Comparison of ENCODE assay signal across 12 cellular contexts in genomic region chr20:50108571-50109235, GRCh38. TPM values are rescaled to one million over a fixed set of nuclear protein-coding genes. Genes with fewer than 3 reads are reported as not detected.
A peak's percentile ranks its signal among the peaks of the same experiment; 100 is the strongest.
DNase-seq lines count a peak whose midpoint lies in the region; ATAC-seq, FAIRE-seq and TF ChIP-seq lines count a peak whose summit lies in the region.
"Had no signal": no experiment of that assay in that cellular context is flagged by ENCODE, and none has a peak within 500 bp of the region (broad histone marks: within the 10 kb centered on the region; RNA-seq: fewer than 3 reads in every experiment).

No MANE protein-coding gene starts in this region.

- H3K4me1 Mint-ChIP-seq in CD4-positive, alpha-beta memory T cell: peaks cover 59 to 83% (median 72%) of the 10 kb centered on the region in 4 donors
- H3K4me1 Mint-ChIP-seq in nephron progenitor cell: peaks cover 63% of the 10 kb centered on the region

- intact Hi-C loops in CD4-positive, alpha-beta memory T cell (cut with micrococcal nuclease): no loop called here

- peak overlapping the region in 6 of 7 donors; percentile 39 to 95 (median 76) for H3K27ac Mint-ChIP-seq in CD4-positive, alpha-beta memory T cell
- peak overlapping the region; percentile 65 for H3K27ac Mint-ChIP-seq in nephron progenitor cell

- TF ChIP-seq CTCF in HEK293 (tag by site-specific recombination; IDR thresholded peaks at IDR 0.05): no peak
- no peak for TF ChIP-seq CTCF in bronchial epithelial cell (IDR thresholded peaks at IDR 0.05; ENCODE audit: insufficient read depth, low read length, severe bottlenecking)
- TF ChIP-seq CTCF in nephron progenitor cell (IDR thresholded peaks at IDR 0.05): no peak

- H3K9me3 Mint-ChIP-seq in CD4-positive, alpha-beta memory T cell: no peaks in the 10 kb centered on the region
- H3K9me3 Mint-ChIP-seq in nephron progenitor cell: no peaks in the 10 kb centered on the region

- H3K4me1 ChIP-seq in CD4-positive, alpha-beta memory T cell (ENCODE audit: insufficient read depth, low read length): peaks cover 80% of the 10 kb centered on the region
- H3K4me1 ChIP-seq in HEK293 (ENCODE audit: control insufficient read depth, insufficient read depth, low read length): peaks cover 7% of the 10 kb centered on the region; the same call in 1 of the 2 replicates

- CTCF ChIA-PET in CD4-positive, alpha-beta memory T cell (lab: Charles Lee; ENCODE audit: partially characterized antibody): interaction anchor here (0.7 to 6.2 kb wide), 4 partner anchors 12 to 70 kb away, joined by 3 to 35 read pairs (median 6); no protein-coding TSS in a partner anchor
- CTCF ChIA-PET in HEK293 (lab: Yijun Ruan, JAX): interaction anchor here (0.7 to 2.6 kb wide), 4 partner anchors 12 to 71 kb away, joined by 4 to 8 read pairs (median 4); no protein-coding TSS in a partner anchor

- FAIRE-seq in bronchial epithelial cell (lab: Jason Lieb, UNC): no peak
- FAIRE-seq: GM19239 had no signal

- peak overlapping the region in 6 of 8 donors; percentile 8 to 55 (median 26) for H3K4me3 Mint-ChIP-seq in CD4-positive, alpha-beta memory T cell
- H3K4me3 Mint-ChIP-seq in nephron progenitor cell: no peak overlapping the region

- ATAC-seq in HG02852 (IDR thresholded peaks at IDR 0.05; ENCODE audit: unreplicated experiment) (no peak), GM21528 (IDR thresholded peaks at IDR 0.05; ENCODE audit: low FRiP score, unreplicated experiment) (no peak)

- no peaks in the 10 kb centered on the region for H3K9me3 ChIP-seq in CD4-positive, alpha-beta memory T cell (ENCODE audit: control insufficient read depth in 1 of 2, low read length in 2 of 2)
- no peaks in the 10 kb centered on the region for H3K9me3 ChIP-seq in HEK293 (ENCODE audit: control insufficient read depth, insufficient read depth, low read depth, low read length)

- H3K36me3 Mint-ChIP-seq in CD4-positive, alpha-beta memory T cell: peaks cover 0 to 27% of the 10 kb centered on the region in 2 donors
- H3K36me3 Mint-ChIP-seq in nephron progenitor cell (ENCODE audit: low read depth): peaks cover 33% of the 10 kb centered on the region

- no peak for DNase-seq in CD4-positive, alpha-beta memory T cell
- peak; percentile 39 for DNase-seq in bronchial epithelial cell (ENCODE audit: low read depth)
- no peak for DNase-seq in nephron progenitor cell
- no peak for DNase-seq in retina
- no peak for DNase-seq in amniotic stem cell (lab: John Stamatoyannopoulos, UW)
- DNase-seq: COR-L47, NCI-H510A treated with DMSO at 0.1 percent for 48 hours had no signal

- no peaks in the 10 kb centered on the region for H3K36me3 ChIP-seq in CD4-positive, alpha-beta memory T cell (ENCODE audit: insufficient read depth, low read length)
- H3K36me3 ChIP-seq in HEK293 (ENCODE audit: control insufficient read depth in 2 of 2, insufficient read depth in 1 of 2, low read length in 2 of 2): peaks cover 0 to 26% of the 10 kb centered on the region in 2 experiments; a peak in 2 of 3 replicates
- H3K36me3 ChIP-seq in bronchial epithelial cell (ENCODE audit: control insufficient read depth, insufficient read depth, low read length): peaks cover 4% of the 10 kb centered on the region

- no peaks in the 10 kb centered on the region for H3K27me3 ChIP-seq in CD4-positive, alpha-beta memory T cell (ENCODE audit: insufficient read depth, low read length)
- H3K27me3 ChIP-seq in bronchial epithelial cell (ENCODE audit: control insufficient read depth, insufficient read depth, low read length): no peaks in the 10 kb centered on the region

- H3K27me3 Mint-ChIP-seq in CD4-positive, alpha-beta memory T cell: no peaks in the 10 kb centered on the region
- H3K27me3 Mint-ChIP-seq in nephron progenitor cell (ENCODE audit: low read depth, poor library complexity): no peaks in the 10 kb centered on the region

- POLR2A ChIA-PET in CD4-positive, alpha-beta memory T cell (lab: Charles Lee; ENCODE audit: partially characterized antibody): interaction anchor here (0.6 kb wide), 1 partner anchor 9 kb away, joined by 3 read pairs; no protein-coding TSS in a partner anchor
- POLR2A ChIA-PET in HEK293 (lab: Yijun Ruan, JAX): interaction anchor here (0.7 kb wide), 2 partner anchors 16 to 89 kb away, joined by 4 to 5 read pairs; no protein-coding TSS in a partner anchor

- no peak overlapping the region for H3K27ac ChIP-seq in CD4-positive, alpha-beta memory T cell (ENCODE audit: low read depth, low read length)
- no peak overlapping the region; the same call in 1 of the 2 replicates for H3K27ac ChIP-seq in HEK293 (ENCODE audit: extremely low read depth, low read depth, low read length)
- H3K27ac ChIP-seq: VCaP had no signal

- H3K4me3 ChIP-seq in CD4-positive, alpha-beta memory T cell (ENCODE audit: low read length in 2 of 2): no peak overlapping the region
- no peak overlapping the region for H3K4me3 ChIP-seq in HEK293 (ENCODE audit: low read depth, low read length)
- no peak overlapping the region for H3K4me3 ChIP-seq in bronchial epithelial cell (ENCODE audit: low read depth, low read length)

TF ChIP-seq in HEK293, 187 proteins besides CTCF, POLR2A, EP300 and RAD21 (continues in another document):
- TF ChIP-seq ZNF302 (tag by site-specific recombination; IDR thresholded peaks at IDR 0.05; ENCODE audit: low read depth): no peak
- peak; percentile 24; the same call in 1 of the 2 replicates for TF ChIP-seq SP3 (tag by site-specific recombination; IDR thresholded peaks at IDR 0.05)
- 0 out of 2 replicates have a peak, but pooled peaks have one; percentile 29 for TF ChIP-seq IKZF3 (tag by site-specific recombination; IDR thresholded peaks at IDR 0.05)
- TF ChIP-seq, protein P1, sequence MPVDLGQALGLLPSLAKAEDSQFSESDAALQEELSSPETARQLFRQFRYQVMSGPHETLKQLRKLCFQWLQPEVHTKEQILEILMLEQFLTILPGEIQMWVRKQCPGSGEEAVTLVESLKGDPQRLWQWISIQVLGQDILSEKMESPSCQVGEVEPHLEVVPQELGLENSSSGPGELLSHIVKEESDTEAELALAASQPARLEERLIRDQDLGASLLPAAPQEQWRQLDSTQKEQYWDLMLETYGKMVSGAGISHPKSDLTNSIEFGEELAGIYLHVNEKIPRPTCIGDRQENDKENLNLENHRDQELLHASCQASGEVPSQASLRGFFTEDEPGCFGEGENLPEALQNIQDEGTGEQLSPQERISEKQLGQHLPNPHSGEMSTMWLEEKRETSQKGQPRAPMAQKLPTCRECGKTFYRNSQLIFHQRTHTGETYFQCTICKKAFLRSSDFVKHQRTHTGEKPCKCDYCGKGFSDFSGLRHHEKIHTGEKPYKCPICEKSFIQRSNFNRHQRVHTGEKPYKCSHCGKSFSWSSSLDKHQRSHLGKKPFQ (tag by site-specific recombination; IDR thresholded peaks at IDR 0.05): no peak
- TF ChIP-seq ZNF777 (tag by site-specific recombination; IDR thresholded peaks at IDR 0.05; ENCODE audit: borderline replicate concordance): no peak
- no peak for TF ChIP-seq SCRT2 (tag by site-specific recombination; IDR thresholded peaks at IDR 0.05)
- TF ChIP-seq ZNF76 (tag by site-specific recombination; IDR thresholded peaks at IDR 0.05; ENCODE audit: borderline replicate concordance, low read depth): no peak
- no peak for TF ChIP-seq HOXA7 (CRISPR knock-in tag; IDR thresholded peaks at IDR 0.05; ENCODE audit: borderline replicate concordance)
- TF ChIP-seq ZNF211 (tag by site-specific recombination; IDR thresholded peaks at IDR 0.05; ENCODE audit: low read depth): no peak
- TF ChIP-seq ZNF26 (tag by site-specific recombination; IDR thresholded peaks at IDR 0.05): no peak
- TF ChIP-seq, protein P2, sequence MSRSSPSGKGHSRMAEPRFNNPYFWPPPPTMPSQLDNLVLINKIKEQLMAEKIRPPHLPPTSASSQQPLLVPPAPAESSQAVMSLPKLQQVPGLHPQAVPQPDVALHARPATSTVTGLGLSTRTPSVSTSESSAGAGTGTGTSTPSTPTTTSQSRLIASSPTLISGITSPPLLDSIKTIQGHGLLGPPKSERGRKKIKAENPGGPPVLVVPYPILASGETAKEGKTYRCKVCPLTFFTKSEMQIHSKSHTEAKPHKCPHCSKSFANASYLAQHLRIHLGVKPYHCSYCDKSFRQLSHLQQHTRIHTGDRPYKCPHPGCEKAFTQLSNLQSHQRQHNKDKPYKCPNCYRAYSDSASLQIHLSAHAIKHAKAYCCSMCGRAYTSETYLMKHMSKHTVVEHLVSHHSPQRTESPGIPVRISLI (tag by site-specific recombination; IDR thresholded peaks at IDR 0.05): no peak
- TF ChIP-seq, protein P3, sequence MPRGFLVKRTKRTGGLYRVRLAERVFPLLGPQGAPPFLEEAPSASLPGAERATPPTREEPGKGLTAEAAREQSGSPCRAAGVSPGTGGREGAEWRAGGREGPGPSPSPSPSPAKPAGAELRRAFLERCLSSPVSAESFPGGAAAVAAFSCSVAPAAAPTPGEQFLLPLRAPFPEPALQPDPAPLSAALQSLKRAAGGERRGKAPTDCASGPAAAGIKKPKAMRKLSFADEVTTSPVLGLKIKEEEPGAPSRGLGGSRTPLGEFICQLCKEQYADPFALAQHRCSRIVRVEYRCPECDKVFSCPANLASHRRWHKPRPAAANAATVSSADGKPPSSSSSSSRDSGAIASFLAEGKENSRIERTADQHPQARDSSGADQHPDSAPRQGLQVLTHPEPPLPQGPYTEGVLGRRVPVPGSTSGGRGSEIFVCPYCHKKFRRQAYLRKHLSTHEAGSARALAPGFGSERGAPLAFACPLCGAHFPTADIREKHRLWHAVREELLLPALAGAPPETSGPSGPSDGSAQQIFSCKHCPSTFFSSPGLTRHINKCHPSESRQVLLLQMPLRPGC (tag by site-specific recombination; IDR thresholded peaks at IDR 0.05): no peak

RNA-seq across cellular contexts. Expression of gene UBE2V1, which starts 4.2 kb away (rescaled TPM):
- 100 to 1,000 TPM; 131 to 133 TPM for total RNA-seq in CD4-positive, alpha-beta memory T cell
- polyA plus RNA-seq in CD4-positive, alpha-beta memory T cell: 100 to 1,000 TPM; 151 to 176 TPM
- total RNA-seq in bronchial epithelial cell: 18.4 and 30.2 TPM in 2 replicates

RNA-seq across cellular contexts. Expression of gene PEDS1, which starts 44.8 kb away (rescaled TPM):
- total RNA-seq in CD4-positive, alpha-beta memory T cell: 10 to 100 TPM; 16.8 TPM
- polyA plus RNA-seq in CD4-positive, alpha-beta memory T cell: 10 to 100 TPM; 14.7 to 25.1 TPM
- total RNA-seq in bronchial epithelial cell: 9.7 and 16.9 TPM in 2 replicates
